ENCODE assay signal across 1 cellular context in the genomic region with DNA sequence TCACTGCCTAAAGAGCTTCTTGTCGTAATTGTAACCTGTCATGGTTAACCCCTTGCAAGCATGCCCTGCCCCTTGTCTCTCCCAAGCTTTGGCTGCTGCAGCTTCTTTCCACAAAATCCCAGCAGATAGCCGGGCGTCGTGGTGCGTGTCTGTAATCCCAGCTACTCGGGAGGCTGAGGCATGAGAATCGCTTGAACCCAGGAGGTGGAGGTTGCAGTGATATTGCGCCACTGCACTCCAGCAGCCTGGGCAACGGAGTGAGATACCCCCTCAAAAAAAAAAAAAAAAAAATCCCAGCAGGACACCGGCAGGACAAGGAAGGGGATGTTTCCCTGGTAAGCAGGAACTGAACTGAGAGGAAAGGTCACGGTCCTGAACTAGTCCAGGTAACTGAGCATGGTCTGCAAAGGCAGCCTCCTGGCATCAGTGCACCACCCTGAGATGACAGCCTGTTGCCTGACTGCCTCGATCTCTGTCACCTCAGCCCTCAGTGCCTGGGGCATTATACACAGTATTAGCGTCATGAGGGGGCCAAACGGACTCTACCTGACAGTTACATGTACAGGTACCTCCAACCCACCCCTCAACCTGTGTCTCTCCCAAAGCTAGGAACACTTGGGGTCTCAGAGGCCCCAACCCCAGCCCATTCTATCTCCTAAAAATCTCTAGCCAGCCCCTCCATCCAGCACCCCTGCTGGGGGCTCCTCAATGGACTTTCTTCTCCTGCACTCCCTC.
TF ChIP-seq lines count a peak whose summit lies in the region.

No MANE protein-coding gene starts in this region.

TF ChIP-seq in H1, 55 proteins besides CTCF, POLR2A, EP300 and RAD21:
- TF ChIP-seq BRCA1 (IDR thresholded peaks at IDR 0.05; ENCODE audit: low read depth, low read length): no peak
- no peak for TF ChIP-seq BCL11A (IDR thresholded peaks at IDR 0.05; ENCODE audit: low read depth in 2 of 2, low read length in 2 of 2)
- no peak for TF ChIP-seq EZH2 (IDR thresholded peaks at IDR 0.05; ENCODE audit: low read depth, low read length, severe bottlenecking)
- no peak for TF ChIP-seq TAF7 (optimal IDR thresholded peaks at IDR 0.05; ENCODE audit: borderline replicate concordance, low read depth, low read length)
